8 cellular contexts compared by ENCODE assay signal in genomic region chr22:31556627-31557203, GRCh38.
DNase-seq lines count a peak whose midpoint lies in the region; ATAC-seq and TF ChIP-seq lines count a peak whose summit lies in the region.

No MANE protein-coding gene starts in this region.

- no peak overlapping the region for H3K27ac ChIP-seq in 22Rv1

- no peak overlapping the region for H3K4me3 Mint-ChIP-seq in memory B cell

- ATAC-seq in memory B cell (ENCODE audit: low read depth): peak; percentile 49
- no peak for ATAC-seq in GM21786 (IDR thresholded peaks at IDR 0.05; ENCODE audit: unreplicated experiment)
- no peak for ATAC-seq in GM18867 (IDR thresholded peaks at IDR 0.05; ENCODE audit: unreplicated experiment)

- DNase-seq in DMS53 treated with DMSO at 0.1 percent for 48 hours (lab: John Stamatoyannopoulos, UW; ENCODE audit: unreplicated experiment) (peak; percentile 0), NCI-H2227 treated with DMSO at 0.1 percent for 48 hours (lab: John Stamatoyannopoulos, UW) (peak; percentile 2), cerebellar cortex (ENCODE audit: low spot score) (peak; percentile 84), memory B cell (ENCODE audit: low spot score in 2 of 2) (peak in 1 of 2 donors; percentile 16), cortex of kidney (lab: John Stamatoyannopoulos, UW) (no peak)

- H3K27ac Mint-ChIP-seq in memory B cell: no peak overlapping the region

- peak; percentile 77 for TF ChIP-seq CTCF in 22Rv1 (IDR thresholded peaks at IDR 0.05)

- H3K36me3 Mint-ChIP-seq in memory B cell: peaks cover 10% of the 10 kb centered on the region

- H3K9me3 Mint-ChIP-seq in memory B cell: no peaks in the 10 kb centered on the region

- no peaks in the 10 kb centered on the region for H3K27me3 Mint-ChIP-seq in memory B cell

- H3K4me1 Mint-ChIP-seq in memory B cell: peaks cover 4% of the 10 kb centered on the region
